In genomic region chr16:80148826-80149225, GRCh38 we compare ENCODE assay signal across 20 cellular contexts.
"Had no signal": no experiment of that assay in that cellular context is flagged by ENCODE, and none has a peak within 500 bp of the region (broad histone marks: within the 10 kb centered on the region; RNA-seq: fewer than 3 reads in every experiment).

No MANE protein-coding gene starts in this region.

- H3K36me3 ChIP-seq: esophagus squamous epithelium, gastroesophageal sphincter, heart right ventricle, left lung, lower lobe of right lung had no signal

- H3K4me3 ChIP-seq: coronary artery, dorsolateral prefrontal cortex, esophagus squamous epithelium, gastroesophageal sphincter, heart right ventricle, left lung, lower lobe of right lung had no signal

- DNase-seq: dermis blood vessel endothelial cell; dorsolateral prefrontal cortex; effector CD4-positive, alpha-beta T cell; effector memory CD4-positive, alpha-beta T cell; erythroblast; esophagus squamous epithelium; foreskin fibroblast; heart right ventricle; hippocampal formation; left cardiac atrium; left lung; left ventricle myocardium superior; lower lobe of right lung; mesendoderm; midbrain; naive thymus-derived CD4-positive, alpha-beta T cell had no signal

- H3K27me3 ChIP-seq: gastroesophageal sphincter, heart right ventricle, left lung had no signal

- ATAC-seq: esophagus mucosa; gastroesophageal sphincter; heart right ventricle; left cardiac atrium; left lung; left ventricle myocardium superior; lower lobe of right lung; naive thymus-derived CD4-positive, alpha-beta T cell had no signal

- H3K4me1 ChIP-seq: esophagus squamous epithelium, gastroesophageal sphincter, left lung had no signal

- H3K9me3 ChIP-seq: esophagus squamous epithelium, gastroesophageal sphincter, heart right ventricle, left lung, lower lobe of right lung had no signal

- H3K27ac ChIP-seq: coronary artery, dorsolateral prefrontal cortex, epithelial cell of prostate, esophagus squamous epithelium, gastroesophageal sphincter, heart right ventricle, left lung, lower lobe of right lung had no signal
